ENCODE assay signal across 8 cellular contexts in genomic region chr14:21098134-21098891, GRCh38. TPM values are rescaled to one million over a fixed set of nuclear protein-coding genes. Genes with fewer than 3 reads are reported as not detected.
DNase-seq lines count a peak whose midpoint lies in the region; TF ChIP-seq lines count a peak whose summit lies in the region.

Gene ZNF219 (minus strand): TSS chr14:21098655. CDS start chr14:21093591, 5,064 bp downstream.

- H3K4me3 Mint-ChIP-seq in activated naive CD8-positive, alpha-beta T cell treated with anti-CD3 and anti-CD28 coated beads for 36 hours = peak within 1 kb of the TSS; percentile 80
- H3K4me3 Mint-ChIP-seq in neural crest cell = peak within 1 kb of the TSS; percentile 97

- H3K27ac Mint-ChIP-seq in activated naive CD8-positive, alpha-beta T cell treated with anti-CD3 and anti-CD28 coated beads for 36 hours = peak within 1 kb of the TSS; percentile 44
- peak within 1 kb of the TSS; percentile 99 for H3K27ac Mint-ChIP-seq in neural crest cell (ENCODE audit: unreplicated experiment)

- no peaks in the 10 kb centered on the region for H3K27me3 Mint-ChIP-seq in activated naive CD8-positive, alpha-beta T cell treated with anti-CD3 and anti-CD28 coated beads for 36 hours
- peaks cover 16% of the 10 kb centered on the region for H3K27me3 Mint-ChIP-seq in neural crest cell (ENCODE audit: low read depth)

- no peaks in the 10 kb centered on the region for H3K9me3 Mint-ChIP-seq in activated naive CD8-positive, alpha-beta T cell treated with anti-CD3 and anti-CD28 coated beads for 36 hours
- H3K9me3 Mint-ChIP-seq in neural crest cell = no peaks in the 10 kb centered on the region

- no peaks in the 10 kb centered on the region for H3K36me3 Mint-ChIP-seq in activated naive CD8-positive, alpha-beta T cell treated with anti-CD3 and anti-CD28 coated beads for 36 hours
- H3K36me3 Mint-ChIP-seq in neural crest cell (ENCODE audit: low read depth) = peaks cover 7% of the 10 kb centered on the region

- DNase-seq in activated T-cell treated with anti-CD3 and anti-CD28 coated beads for 48 hours (ENCODE audit: low read depth) (peak; percentile 22), activated T-cell treated with anti-CD3 and anti-CD28 coated beads for 4 hours (no peak), NCI-H526 treated with DMSO at 0.1 percent for 48 hours (lab: John Stamatoyannopoulos, UW) (peak; percentile 43), glomerular endothelial cell (ENCODE audit: extremely low read depth, low read depth, low spot score) (no peak), neural crest cell (ENCODE audit: low read depth, low spot score) (peak; percentile 56), GM19238 (ENCODE audit: insufficient read length, low spot score) (no peak)
- peak; percentile 41 for DNase-seq in activated naive CD8-positive, alpha-beta T cell treated with anti-CD3 and anti-CD28 coated beads for 36 hours
- DNase-seq in activated CD4-positive, CD25-positive, alpha-beta regulatory T cell treated with anti-CD3 and anti-CD28 coated beads, Interleukin-2, amount 50 U/mL, for 72 hours = no peak

- TF ChIP-seq CTCF in neural crest cell (conservative IDR thresholded peaks at IDR 0.05) = no peak

- H3K4me1 Mint-ChIP-seq in activated naive CD8-positive, alpha-beta T cell treated with anti-CD3 and anti-CD28 coated beads for 36 hours = peaks cover 27% of the 10 kb centered on the region
- H3K4me1 Mint-ChIP-seq in neural crest cell = peaks cover 69% of the 10 kb centered on the region

RNA-seq across cellular contexts. Expression of gene ZNF219, which starts in this region (rescaled TPM):
- total RNA-seq in activated naive CD8-positive, alpha-beta T cell treated with anti-CD3 and anti-CD28 coated beads for 36 hours = 1 to 10 TPM; 6.9 to 8.6 TPM
- total RNA-seq in glomerular endothelial cell = 20.9 and 39.1 TPM in 2 replicates
- 141 and 143 TPM in 2 replicates for total RNA-seq in neural crest cell

Comparison
In these comparisons a context has a peak if more than half of its experiments do, and no peak if none do; other contexts are left out.
1. DNase-seq: peak in activated T-cell treated with anti-CD3 and anti-CD28 coated beads for 48 hours (single experiment), NCI-H526 treated with DMSO at 0.1 percent for 48 hours (single experiment), activated naive CD8-positive, alpha-beta T cell treated with anti-CD3 and anti-CD28 coated beads for 36 hours (single experiment) and neural crest cell (single experiment); none in activated T-cell treated with anti-CD3 and anti-CD28 coated beads for 4 hours (single experiment), glomerular endothelial cell (single experiment), GM19238 (single experiment) and activated CD4-positive, CD25-positive, alpha-beta regulatory T cell treated with anti-CD3 and anti-CD28 coated beads, Interleukin-2, amount 50 U/mL, for 72 hours (single experiment).